Comparison of ENCODE assay signal across 1 cellular context in genomic region chr6:7542878-7543394, GRCh38.
TF ChIP-seq lines count a peak whose summit lies in the region.

No MANE protein-coding gene starts in this region.

TF ChIP-seq in HepG2, 621 proteins besides CTCF, POLR2A, EP300 and RAD21 (continued from another document and continues in another):
- TF ChIP-seq E2F2 (CRISPR knock-in tag; IDR thresholded peaks at IDR 0.05; ENCODE audit: borderline replicate concordance) (no peak), U2AF1 (optimal IDR thresholded peaks at IDR 0.05; ENCODE audit: low read depth, low read length) (no peak), REXO4 (CRISPR knock-in tag; IDR thresholded peaks at IDR 0.05; ENCODE audit: borderline replicate concordance) (no peak), HMGA1 (CRISPR knock-in tag; conservative IDR thresholded peaks at IDR 0.05) (no peak), FOSL1 (CRISPR knock-in tag; IDR thresholded peaks at IDR 0.05; ENCODE audit: borderline replicate concordance) (no peak), ZNF3 (CRISPR knock-in tag; IDR thresholded peaks at IDR 0.05) (no peak), ZFP36L2 (CRISPR knock-in tag; IDR thresholded peaks at IDR 0.05) (no peak), TBX2 (CRISPR knock-in tag; IDR thresholded peaks at IDR 0.05; ENCODE audit: borderline replicate concordance) (peak; percentile 91), IRF9 (CRISPR knock-in tag; IDR thresholded peaks at IDR 0.05; ENCODE audit: borderline replicate concordance) (no peak), ZNF788 (CRISPR knock-in tag; IDR thresholded peaks at IDR 0.05; ENCODE audit: borderline replicate concordance) (peak; percentile 50; the same call in 1 of the 2 replicates), SRSF4 (IDR thresholded peaks at IDR 0.05; ENCODE audit: low read depth, low read length, poor library complexity, severe bottlenecking) (peak; percentile 35), GZF1 (CRISPR knock-in tag; IDR thresholded peaks at IDR 0.05) (no peak), TP53 (CRISPR knock-in tag; conservative IDR thresholded peaks at IDR 0.05) (no peak), TSC22D2 (CRISPR knock-in tag; IDR thresholded peaks at IDR 0.05; ENCODE audit: borderline replicate concordance) (no peak), FOXJ3 (CRISPR knock-in tag; IDR thresholded peaks at IDR 0.05; ENCODE audit: borderline replicate concordance) (no peak), NPAS2 (CRISPR knock-in tag; IDR thresholded peaks at IDR 0.05; ENCODE audit: borderline replicate concordance) (no peak), MAFG (CRISPR knock-in tag; IDR thresholded peaks at IDR 0.05) (no peak), GATA4 (IDR thresholded peaks at IDR 0.05; ENCODE audit: borderline replicate concordance, low read depth) (no peak; the same call in 1 of the 2 replicates), ZEB1 (IDR thresholded peaks at IDR 0.05; ENCODE audit: insufficient replicate concordance, low read depth) (no peak), IRF2 (CRISPR knock-in tag; IDR thresholded peaks at IDR 0.05) (0 out of 2 replicates have a peak, but pooled peaks have one; percentile 34), RERE (CRISPR knock-in tag; IDR thresholded peaks at IDR 0.05; ENCODE audit: low read depth) (peak; percentile 74), MLXIP (CRISPR knock-in tag; IDR thresholded peaks at IDR 0.05; ENCODE audit: borderline replicate concordance) (peak; percentile 79; the same call in 1 of the 2 replicates), NONO (IDR thresholded peaks at IDR 0.05) (no peak), NONO (CRISPR knock-in tag; conservative IDR thresholded peaks at IDR 0.05) (peak; percentile 37; the same call in 1 of the 2 replicates), ZNF335 (CRISPR knock-in tag; IDR thresholded peaks at IDR 0.05) (no peak), ZNF382 (CRISPR knock-in tag; IDR thresholded peaks at IDR 0.05; ENCODE audit: borderline replicate concordance) (no peak), ATF7-NPFF (CRISPR knock-in tag; IDR thresholded peaks at IDR 0.05; ENCODE audit: low read depth) (peak; percentile 38; the same call in 1 of the 2 replicates), ZFP82 (CRISPR knock-in tag; IDR thresholded peaks at IDR 0.05; ENCODE audit: borderline replicate concordance) (no peak), CBX1 (IDR thresholded peaks at IDR 0.05; ENCODE audit: low read depth) (no peak), NCOA5 (CRISPR knock-in tag; IDR thresholded peaks at IDR 0.05) (no peak), JARID2 (CRISPR knock-in tag; IDR thresholded peaks at IDR 0.05; ENCODE audit: insufficient replicate concordance) (no peak), ZNF281 (CRISPR knock-in tag; IDR thresholded peaks at IDR 0.05; ENCODE audit: borderline replicate concordance) (peak; percentile 64; the same call in 1 of the 2 replicates), HHEX (CRISPR knock-in tag; IDR thresholded peaks at IDR 0.05) (no peak), ZNF652 (CRISPR knock-in tag; IDR thresholded peaks at IDR 0.05; ENCODE audit: borderline replicate concordance, low read depth) (no peak), TFE3 (CRISPR knock-in tag; IDR thresholded peaks at IDR 0.05) (peak; percentile 72; the same call in 1 of the 2 replicates), ZNF446 (CRISPR knock-in tag; IDR thresholded peaks at IDR 0.05) (no peak), ADNP (CRISPR knock-in tag; IDR thresholded peaks at IDR 0.05) (no peak), TERF1 (CRISPR knock-in tag; IDR thresholded peaks at IDR 0.05) (no peak), FLYWCH1 (CRISPR knock-in tag; IDR thresholded peaks at IDR 0.05) (peak; percentile 81; the same call in 1 of the 2 replicates), MTA3 (CRISPR knock-in tag; IDR thresholded peaks at IDR 0.05) (no peak), SMAD1 (CRISPR knock-in tag; IDR thresholded peaks at IDR 0.05; ENCODE audit: borderline replicate concordance, low read depth) (peak; percentile 56; the same call in 1 of the 2 replicates), PRPF4 (IDR thresholded peaks at IDR 0.05; ENCODE audit: low read depth, low read length, poor library complexity, severe bottlenecking) (no peak), ZNF570 (CRISPR knock-in tag; IDR thresholded peaks at IDR 0.05; ENCODE audit: borderline replicate concordance) (no peak), ZNF235 (CRISPR knock-in tag; IDR thresholded peaks at IDR 0.05; ENCODE audit: borderline replicate concordance) (no peak), PHF5A (CRISPR knock-in tag; IDR thresholded peaks at IDR 0.05; ENCODE audit: low read depth, unreplicated experiment) (peak; percentile 50), ZBTB33 (CRISPR knock-in tag; IDR thresholded peaks at IDR 0.05) (0 out of 2 replicates have a peak, but pooled peaks have one; percentile 33)
